8 cellular contexts compared by ENCODE assay signal in genomic region chr19:4911314-4911713, GRCh38.
DNase-seq lines count a peak whose midpoint lies in the region; TF ChIP-seq lines count a peak whose summit lies in the region.

No MANE protein-coding gene starts in this region.

- DNase-seq in AG09309 (ENCODE audit: low read depth) (no peak), HL-60 (ENCODE audit: low read depth in 1 of 2, low spot score in 1 of 2) (no peak), astrocyte of the hippocampus (ENCODE audit: low read depth, low spot score) (peak; percentile 53), NCI-H2171 treated with DMSO at 0.1 percent for 48 hours (lab: John Stamatoyannopoulos, UW) (no peak), GM13976 (ENCODE audit: low spot score) (no peak), NCI-H510A (lab: John Stamatoyannopoulos, UW) (no peak), DMS 273 treated with DMSO at 0.1 percent for 48 hours (lab: John Stamatoyannopoulos, UW) (no peak)

- no peaks in the 10 kb centered on the region for H3K9me3 ChIP-seq in mucosa of rectum (ENCODE audit: control insufficient read depth in 2 of 2, low read length in 2 of 2)

- H3K27me3 ChIP-seq in HL-60 (ENCODE audit: insufficient read depth, poor library complexity, severe bottlenecking), result no peaks in the 10 kb centered on the region
- no peaks in the 10 kb centered on the region for H3K27me3 ChIP-seq in mucosa of rectum (ENCODE audit: control insufficient read depth in 2 of 2, insufficient read depth in 2 of 2, low read length in 2 of 2)

- no peaks in the 10 kb centered on the region for H3K36me3 ChIP-seq in mucosa of rectum (ENCODE audit: control insufficient read depth in 2 of 2, insufficient read depth in 2 of 2, low read length in 2 of 2)

- peak overlapping the region; percentile 86 for H3K27ac ChIP-seq in HL-60 (replicated peaks)
- no peak overlapping the region for H3K27ac ChIP-seq in mucosa of rectum (ENCODE audit: low read depth in 2 of 2, low read length in 2 of 2)

- H3K9ac ChIP-seq in mucosa of rectum (ENCODE audit: low read depth in 1 of 2, low read length in 2 of 2), result peak overlapping the region; percentile 28 to 56

- in situ Hi-C loops in GM13976 (cut with MboI; ENCODE audit: low sequenced_read_pairs, unreplicated experiment), result loop anchor here (10.0 kb wide), 1 partner anchor 107 kb away; no protein-coding TSS in a partner anchor

- TF ChIP-seq CTCF in AG09309 (IDR thresholded peaks at IDR 0.05; ENCODE audit: control insufficient read depth, insufficient read depth, low read depth, low read length, missing control alignments) (no peak), HL-60 (IDR thresholded peaks at IDR 0.05; ENCODE audit: insufficient read depth, low read length) (no peak), GM13976 (IDR thresholded peaks at IDR 0.05; ENCODE audit: borderline replicate concordance, control extremely low read depth, extremely low read depth, insufficient read depth, missing control alignments) (no peak)

- H3K4me1 ChIP-seq in mucosa of rectum (ENCODE audit: control insufficient read depth in 2 of 2, insufficient read depth in 2 of 2, low read length in 2 of 2), result peaks cover 26 to 31% of the 10 kb centered on the region in 2 donors

- peak overlapping the region; percentile 54 for H3K4me3 ChIP-seq in AG09309 (ENCODE audit: control insufficient read depth, low read depth, low read length)
- peak overlapping the region; percentile 72 for H3K4me3 ChIP-seq in HL-60 (replicated peaks; ENCODE audit: insufficient read depth, low read length)
- H3K4me3 ChIP-seq in mucosa of rectum (ENCODE audit: low read length in 2 of 2), result peak overlapping the region; percentile 19 to 51
